ENCODE assay signal across 9 cellular contexts in the genomic region with DNA sequence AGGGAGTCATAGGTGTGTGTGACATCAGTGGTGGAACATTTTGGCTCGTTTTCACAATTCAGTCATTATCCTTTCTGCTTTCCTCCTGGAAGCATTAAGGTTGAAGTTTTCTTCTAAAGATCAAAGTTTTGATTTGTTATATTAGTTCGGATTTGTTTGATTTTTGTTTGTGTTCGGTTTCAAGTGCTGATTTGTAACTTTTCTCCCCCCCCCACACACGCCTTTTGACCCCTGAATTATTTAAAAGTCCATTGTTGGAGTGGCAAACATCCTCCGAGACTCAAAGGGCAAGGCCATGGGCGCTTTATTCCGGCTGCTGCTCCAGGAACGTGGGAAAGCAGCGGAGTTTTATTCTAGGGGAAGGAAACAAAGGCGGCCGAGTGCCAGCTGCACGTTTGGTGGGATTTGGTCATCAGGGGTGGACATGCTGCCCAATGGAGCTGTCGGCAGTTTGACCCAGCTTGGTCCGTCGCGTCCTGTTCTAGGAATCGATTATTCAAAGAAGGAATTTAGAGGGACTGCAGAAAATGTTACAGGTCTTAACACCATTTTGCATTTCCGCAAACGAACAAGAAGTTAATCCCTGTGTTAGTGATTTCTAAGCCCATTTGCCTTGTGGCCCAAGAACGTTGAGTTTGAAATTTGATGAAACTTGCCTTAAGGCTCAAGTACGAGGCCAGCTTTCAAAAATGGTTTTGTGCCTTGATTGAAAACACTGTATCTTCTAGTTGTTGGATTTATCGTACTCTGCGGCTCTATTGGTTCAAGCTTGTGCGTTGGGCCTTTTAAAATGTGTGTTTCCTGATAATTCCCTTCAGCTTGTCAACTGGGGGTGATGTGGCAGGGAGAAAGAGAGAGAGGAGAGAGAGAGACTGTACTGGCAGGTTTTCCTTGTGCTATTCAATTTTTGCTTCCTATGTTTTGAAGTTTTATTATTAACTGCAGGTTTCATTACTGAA. TPM values are rescaled to one million over a fixed set of nuclear protein-coding genes. Genes with fewer than 3 reads are reported as not detected.
DNase-seq lines count a peak whose midpoint lies in the region; ATAC-seq, FAIRE-seq and TF ChIP-seq lines count a peak whose summit lies in the region.
"Had no signal": no experiment of that assay in that cellular context is flagged by ENCODE, and none has a peak within 500 bp of the region (broad histone marks: within the 10 kb centered on the region; RNA-seq: fewer than 3 reads in every experiment).

No MANE protein-coding gene starts in this region.

- TF ChIP-seq RAD21 in HepG2 (CRISPR knock-in tag; IDR thresholded peaks at IDR 0.05) = no peak

- H3K4me1 ChIP-seq in HepG2 (ENCODE audit: insufficient read depth, low read length) = no peaks in the 10 kb centered on the region

- no peak for TF ChIP-seq CTCF in HepG2 (CRISPR knock-in tag; IDR thresholded peaks at IDR 0.05)

- CTCF ChIA-PET in HepG2 (lab: Yijun Ruan, JAX; ENCODE audit: low intra/inter-chr PET ratio, low total read pairs) = no interaction called here

- no peak overlapping the region for H2AFZ ChIP-seq in HepG2 (ENCODE audit: low read length)

- peak overlapping the region; percentile 89 for H3K27ac ChIP-seq in HepG2 (ENCODE audit: extremely low read length, insufficient read depth, low read length)
- H3K27ac ChIP-seq in substantia nigra (ENCODE audit: low read depth, low read length, poor library complexity, severe bottlenecking) = peak overlapping the region; percentile 79

- peak; percentile 29; the same call in 2 of the 3 replicates for ATAC-seq in HepG2

- in situ Hi-C loops in HepG2 (cut with HindIII; ENCODE audit: extremely low pct_ligation_motif_present, low pct_unique_long_range_greater_than_20kb) = no loop called here

- POLR2A ChIA-PET in HepG2 (lab: Yijun Ruan, JAX) = interaction anchor here (0.6 kb wide), 1 partner anchor 40 kb away, joined by 3 read pairs; no protein-coding TSS in a partner anchor

- peak overlapping the region; percentile 68 to 76 (median 76) for H3K4me3 ChIP-seq in HepG2 (replicated peaks in 1 of 3; ENCODE audit: insufficient read depth in 1 of 3, low read depth in 2 of 3, low read length in 3 of 3)

- TF ChIP-seq EP300 in HepG2 (IDR thresholded peaks at IDR 0.05; ENCODE audit: low read depth in 2 of 2, low read length in 2 of 2) (no peak), HepG2 (CRISPR knock-in tag; IDR thresholded peaks at IDR 0.05; ENCODE audit: borderline replicate concordance) (no peak)

- peak; percentile 63 for FAIRE-seq in HepG2 (lab: Jason Lieb, UNC)
- FAIRE-seq: A204.1 had no signal

- WGBS in HepG2 (ENCODE audit: low lambda C conversion rate) = 0% methylated on average over 10 of the region's 24 CpGs

- no peaks in the 10 kb centered on the region; a peak in 1 of 5 replicates for H3K27me3 ChIP-seq in HepG2 (ENCODE audit: control insufficient read depth in 1 of 2, insufficient read depth in 2 of 2, low read length in 2 of 2)

- H3K79me2 ChIP-seq in HepG2 (ENCODE audit: insufficient read depth, low read length) = peaks cover 21% of the 10 kb centered on the region

- H4K20me1 ChIP-seq in HepG2 (ENCODE audit: insufficient read depth, low read length) = no peaks in the 10 kb centered on the region

- H3K36me3 ChIP-seq in HepG2 (replicated peaks in 1 of 2; ENCODE audit: control insufficient read depth in 1 of 2, insufficient read depth in 2 of 2, low read length in 2 of 2) = no peaks in the 10 kb centered on the region

- BruUV-seq in HepG2 (replicated peaks; lab: Mats Ljungman, UMichigan) = TSS peak; percentile 74

- H3K9ac ChIP-seq in HepG2 (ENCODE audit: insufficient read depth, low read depth, low read length) = peak overlapping the region; percentile 77

- intact Hi-C loops in HepG2 (cut with micrococcal nuclease; ENCODE audit: unreplicated experiment) = no loop called here

- DNase-seq in DMS 273 (lab: John Stamatoyannopoulos, UW; ENCODE audit: unreplicated experiment) (peak; percentile 57), DMS 273 treated with DMSO at 0.1 percent for 48 hours (lab: John Stamatoyannopoulos, UW) (no peak), NCI-H69 (lab: John Stamatoyannopoulos, UW) (peak; percentile 57), cerebellum (ENCODE audit: low spot score) (peak; percentile 7), HepG2 (ENCODE audit: low spot score) (peak; percentile 45), substantia nigra (lab: John Stamatoyannopoulos, UW) (peak in 25 of 49 donors; percentile 0 to 39 (median 3)), GM19240 (ENCODE audit: insufficient read length, low spot score) (no peak)
- no peak for DNase-seq in stimulated activated CD4-positive, alpha-beta T cell treated with anti-CD3 and anti-CD28 coated beads, Interleukin-15, amount 100 ng/mL, for 24 hours

- TF ChIP-seq POLR2A in HepG2 (IDR thresholded peaks at IDR 0.05; ENCODE audit: insufficient read depth in 1 of 2, low read depth in 2 of 2, low read length in 2 of 2) = 0 out of 4 replicates have a peak, but pooled peaks of 1 of the 2 experiments have one; percentile 3

- H3K4me2 ChIP-seq in HepG2 (ENCODE audit: low read depth, low read length) = peak overlapping the region; percentile 70

- H3K9me3 ChIP-seq in HepG2 (ENCODE audit: low read length) = no peaks in the 10 kb centered on the region

TF ChIP-seq in HepG2, 621 proteins besides CTCF, POLR2A, EP300 and RAD21 (continues in another document):
- TF ChIP-seq, protein P1, sequence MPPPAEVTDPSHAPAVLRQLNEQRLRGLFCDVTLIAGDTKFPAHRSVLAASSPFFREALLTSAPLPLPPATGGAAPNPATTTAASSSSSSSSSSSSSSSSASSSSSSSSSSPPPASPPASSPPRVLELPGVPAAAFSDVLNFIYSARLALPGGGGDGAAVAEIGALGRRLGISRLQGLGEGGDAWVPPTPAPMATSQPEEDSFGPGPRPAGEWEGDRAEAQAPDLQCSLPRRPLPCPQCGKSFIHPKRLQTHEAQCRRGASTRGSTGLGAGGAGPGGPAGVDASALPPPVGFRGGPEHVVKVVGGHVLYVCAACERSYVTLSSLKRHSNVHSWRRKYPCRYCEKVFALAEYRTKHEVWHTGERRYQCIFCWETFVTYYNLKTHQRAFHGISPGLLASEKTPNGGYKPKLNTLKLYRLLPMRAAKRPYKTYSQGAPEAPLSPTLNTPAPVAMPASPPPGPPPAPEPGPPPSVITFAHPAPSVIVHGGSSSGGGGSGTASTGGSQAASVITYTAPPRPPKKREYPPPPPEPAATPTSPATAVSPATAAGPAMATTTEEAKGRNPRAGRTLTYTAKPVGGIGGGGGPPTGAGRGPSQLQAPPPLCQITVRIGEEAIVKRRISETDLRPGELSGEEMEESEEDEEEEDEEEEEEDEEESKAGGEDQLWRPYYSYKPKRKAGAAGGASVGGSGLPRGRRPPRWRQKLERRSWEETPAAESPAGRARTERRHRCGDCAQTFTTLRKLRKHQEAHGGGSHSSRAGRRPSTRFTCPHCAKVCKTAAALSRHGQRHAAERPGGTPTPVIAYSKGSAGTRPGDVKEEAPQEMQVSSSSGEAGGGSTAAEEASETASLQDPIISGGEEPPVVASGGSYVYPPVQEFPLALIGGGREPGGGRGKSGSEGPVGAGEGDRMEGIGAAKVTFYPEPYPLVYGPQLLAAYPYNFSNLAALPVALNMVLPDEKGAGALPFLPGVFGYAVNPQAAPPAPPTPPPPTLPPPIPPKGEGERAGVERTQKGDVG (CRISPR knock-in tag; IDR thresholded peaks at IDR 0.05; ENCODE audit: borderline replicate concordance) = no peak
- TF ChIP-seq, protein P2, sequence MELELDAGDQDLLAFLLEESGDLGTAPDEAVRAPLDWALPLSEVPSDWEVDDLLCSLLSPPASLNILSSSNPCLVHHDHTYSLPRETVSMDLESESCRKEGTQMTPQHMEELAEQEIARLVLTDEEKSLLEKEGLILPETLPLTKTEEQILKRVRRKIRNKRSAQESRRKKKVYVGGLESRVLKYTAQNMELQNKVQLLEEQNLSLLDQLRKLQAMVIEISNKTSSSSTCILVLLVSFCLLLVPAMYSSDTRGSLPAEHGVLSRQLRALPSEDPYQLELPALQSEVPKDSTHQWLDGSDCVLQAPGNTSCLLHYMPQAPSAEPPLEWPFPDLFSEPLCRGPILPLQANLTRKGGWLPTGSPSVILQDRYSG (CRISPR knock-in tag; IDR thresholded peaks at IDR 0.05) = no peak
- no peak for TF ChIP-seq NBN (conservative IDR thresholded peaks at IDR 0.05)
- TF ChIP-seq TIGD3 (CRISPR knock-in tag; IDR thresholded peaks at IDR 0.05; ENCODE audit: borderline replicate concordance) = no peak
- TF ChIP-seq ZNF335 (CRISPR knock-in tag; IDR thresholded peaks at IDR 0.05) = no peak

RNA-seq across cellular contexts. Expression of gene ZNF41, which starts 0.6 kb away (rescaled TPM):
- total RNA-seq in cerebellum = 12.2 TPM
- 3.9 and 7.2 TPM in 2 replicates for total RNA-seq in HepG2 (2016; rRNA removed; fragmentation: Illumina TruSeq; extraction: Trizol)
- total RNA-seq in HepG2 (2016; cell fraction: cytosol; rRNA removed; fragmentation: Illumina TruSeq; extraction: Trizol; ENCODE audit: low read depth) = 0.79 and 0.91 TPM in 2 replicates
- 4.5 and 6.4 TPM in 2 replicates for total RNA-seq in HepG2 (2016; cell fraction: insoluble cytoplasmic fraction; rRNA removed; fragmentation: Illumina TruSeq; extraction: Trizol)
- 2.5 and 2.7 TPM in 2 replicates for total RNA-seq in HepG2 (2016; cell fraction: membrane; rRNA removed; fragmentation: Illumina TruSeq; extraction: Trizol)
- 3.9 and 4.7 TPM in 2 replicates for total RNA-seq in HepG2 (2016; cell fraction: nucleus; rRNA removed; fragmentation: Illumina TruSeq; extraction: Trizol)
- 1.9 and 2.3 TPM in 2 replicates for polyA plus RNA-seq in HepG2 (2011; rRNA removed)
- polyA plus RNA-seq in HepG2 (2011; cell fraction: cytosol; rRNA removed) = 1.7 TPM in 2 replicates
- 1.8 and 2.0 TPM in 2 replicates for polyA plus RNA-seq in HepG2 (2011; cell fraction: nucleus; rRNA removed)
- polyA plus RNA-seq in HepG2 (2012) = 1.2 and 1.9 TPM in 2 replicates
- polyA plus RNA-seq in HepG2 (2016; cell fraction: cytosol; fragmentation: Illumina TruSeq; extraction: Trizol; ENCODE audit: low read depth) = 0.16 and 0.38 TPM in 2 replicates
- 4.1 and 4.4 TPM in 2 replicates for polyA plus RNA-seq in HepG2 (2016; cell fraction: insoluble cytoplasmic fraction; fragmentation: Illumina TruSeq; extraction: Trizol; ENCODE audit: low read depth)
- polyA plus RNA-seq in HepG2 (2016; cell fraction: membrane; fragmentation: Illumina TruSeq; extraction: Trizol; ENCODE audit: low read depth) = 0.73 and 1.2 TPM in 2 replicates
- 6.2 and 8.6 TPM in 2 replicates for polyA plus RNA-seq in HepG2 (2016; cell fraction: nucleus; fragmentation: Illumina TruSeq; extraction: Trizol; ENCODE audit: insufficient read depth, low read depth)
- polyA minus RNA-seq in HepG2 (2011; rRNA and poly(A)+ RNA removed; ENCODE audit: low replicate concordance) = 3.2 and 13.5 TPM in 2 replicates
- polyA minus RNA-seq in HepG2 (2011; cell fraction: cytosol; rRNA and poly(A)+ RNA removed) = 1.9 and 3.3 TPM in 2 replicates
- 4.5 and 5.2 TPM in 2 replicates for polyA minus RNA-seq in HepG2 (2011; cell fraction: nucleus; rRNA and poly(A)+ RNA removed)

Comparison
In these comparisons a context has a peak if more than half of its experiments do, and no peak if none do; other contexts are left out.
1. DNase-seq: peak in DMS 273 (single experiment), NCI-H69 (single experiment), cerebellum (single experiment), HepG2 (single experiment) and substantia nigra (25 of 49); none in DMS 273 treated with DMSO at 0.1 percent for 48 hours (single experiment), GM19240 (single experiment) and stimulated activated CD4-positive, alpha-beta T cell treated with anti-CD3 and anti-CD28 coated beads, Interleukin-15, amount 100 ng/mL, for 24 hours (single experiment).